Comparison of ENCODE assay signal across 15 cellular contexts in genomic region chr11:29280452-29280851, GRCh38.
DNase-seq lines count a peak whose midpoint lies in the region; ATAC-seq and TF ChIP-seq lines count a peak whose summit lies in the region.
"Had no signal": no experiment of that assay in that cellular context is flagged by ENCODE, and none has a peak within 500 bp of the region (broad histone marks: within the 10 kb centered on the region; RNA-seq: fewer than 3 reads in every experiment).

No MANE protein-coding gene starts in this region.

- no peaks in the 10 kb centered on the region for H3K27me3 Mint-ChIP-seq in T-helper 2 cell treated with Interferon-gamma antibody and Interleukin-4, amounts not matched to agents 5 μg/mL and 100 μg/mL, for 36 hours (ENCODE audit: low read depth)
- H3K27me3 Mint-ChIP-seq in osteocyte (ENCODE audit: unreplicated experiment): no peaks in the 10 kb centered on the region

- DNase-seq in amniotic epithelial cell (ENCODE audit: low read depth): peak; percentile 24
- DNase-seq in lung microvascular endothelial cell (ENCODE audit: low read depth in 2 of 2): peak; percentile 3 to 74
- DNase-seq in T-helper 2 cell treated with Interferon-gamma antibody and Interleukin-4, amounts not matched to agents 5 μg/mL and 100 μg/mL, for 36 hours (ENCODE audit: low spot score): no peak
- no peak for DNase-seq in osteocyte (ENCODE audit: extremely low spot score, unreplicated experiment)
- DNase-seq in globus pallidus (ENCODE audit: low spot score): no peak
- DNase-seq: activated CD8-positive, alpha-beta memory T cell treated with anti-CD3 and anti-CD28 coated beads for 24 hours; activated effector memory CD4-positive, alpha-beta T cell treated with anti-CD3 and anti-CD28 coated beads, Interleukin-2, amount 50 U/mL, for 16 hours; heart right ventricle; left ventricle myocardium inferior; NCI-H1436 treated with DMSO at 0.1 percent for 48 hours; NCI-H524; nephron progenitor cell had no signal

- TF ChIP-seq CTCF in osteocyte (IDR thresholded peaks at IDR 0.05): no peak

- H3K36me3 Mint-ChIP-seq in T-helper 2 cell treated with Interferon-gamma antibody and Interleukin-4, amounts not matched to agents 5 μg/mL and 100 μg/mL, for 36 hours (ENCODE audit: low read depth): no peaks in the 10 kb centered on the region
- H3K36me3 Mint-ChIP-seq in osteocyte (ENCODE audit: unreplicated experiment): no peaks in the 10 kb centered on the region

- no peaks in the 10 kb centered on the region for H3K4me1 Mint-ChIP-seq in T-helper 2 cell treated with Interferon-gamma antibody and Interleukin-4, amounts not matched to agents 5 μg/mL and 100 μg/mL, for 36 hours (ENCODE audit: low read depth)
- peaks cover 18% of the 10 kb centered on the region for H3K4me1 Mint-ChIP-seq in osteocyte (ENCODE audit: unreplicated experiment)

- H3K9me3 Mint-ChIP-seq in T-helper 2 cell treated with Interferon-gamma antibody and Interleukin-4, amounts not matched to agents 5 μg/mL and 100 μg/mL, for 36 hours: peaks cover 12% of the 10 kb centered on the region
- no peaks in the 10 kb centered on the region for H3K9me3 Mint-ChIP-seq in osteocyte (ENCODE audit: unreplicated experiment)
- H3K9me3 Mint-ChIP-seq: nephron progenitor cell had no signal

- ATAC-seq in GM18511 (IDR thresholded peaks at IDR 0.05; ENCODE audit: unreplicated experiment): peak; percentile 80
- ATAC-seq in HG02938 (IDR thresholded peaks at IDR 0.05; ENCODE audit: unreplicated experiment): peak; percentile 57
- ATAC-seq in HG03159 (IDR thresholded peaks at IDR 0.05; ENCODE audit: unreplicated experiment): no peak
- ATAC-seq: heart right ventricle had no signal

- no peak overlapping the region for H3K27ac Mint-ChIP-seq in T-helper 2 cell treated with Interferon-gamma antibody and Interleukin-4, amounts not matched to agents 5 μg/mL and 100 μg/mL, for 36 hours
- H3K27ac Mint-ChIP-seq in osteocyte (ENCODE audit: unreplicated experiment): no peak overlapping the region
- H3K27ac Mint-ChIP-seq: nephron progenitor cell had no signal

- no peak overlapping the region for H3K4me3 Mint-ChIP-seq in T-helper 2 cell treated with Interferon-gamma antibody and Interleukin-4, amounts not matched to agents 5 μg/mL and 100 μg/mL, for 36 hours
- H3K4me3 Mint-ChIP-seq in osteocyte (ENCODE audit: unreplicated experiment): no peak overlapping the region
- H3K4me3 Mint-ChIP-seq: nephron progenitor cell had no signal

Comparison
In these comparisons a context has a peak if more than half of its experiments do, and no peak if none do; other contexts are left out.
1. DNase-seq: peak in amniotic epithelial cell (single experiment) and lung microvascular endothelial cell (2 of 2); none in T-helper 2 cell treated with Interferon-gamma antibody and Interleukin-4, amounts not matched to agents 5 μg/mL and 100 μg/mL, for 36 hours (single experiment), osteocyte (single experiment) and globus pallidus (single experiment).